1 cellular context compared by ENCODE assay signal in the genomic region with DNA sequence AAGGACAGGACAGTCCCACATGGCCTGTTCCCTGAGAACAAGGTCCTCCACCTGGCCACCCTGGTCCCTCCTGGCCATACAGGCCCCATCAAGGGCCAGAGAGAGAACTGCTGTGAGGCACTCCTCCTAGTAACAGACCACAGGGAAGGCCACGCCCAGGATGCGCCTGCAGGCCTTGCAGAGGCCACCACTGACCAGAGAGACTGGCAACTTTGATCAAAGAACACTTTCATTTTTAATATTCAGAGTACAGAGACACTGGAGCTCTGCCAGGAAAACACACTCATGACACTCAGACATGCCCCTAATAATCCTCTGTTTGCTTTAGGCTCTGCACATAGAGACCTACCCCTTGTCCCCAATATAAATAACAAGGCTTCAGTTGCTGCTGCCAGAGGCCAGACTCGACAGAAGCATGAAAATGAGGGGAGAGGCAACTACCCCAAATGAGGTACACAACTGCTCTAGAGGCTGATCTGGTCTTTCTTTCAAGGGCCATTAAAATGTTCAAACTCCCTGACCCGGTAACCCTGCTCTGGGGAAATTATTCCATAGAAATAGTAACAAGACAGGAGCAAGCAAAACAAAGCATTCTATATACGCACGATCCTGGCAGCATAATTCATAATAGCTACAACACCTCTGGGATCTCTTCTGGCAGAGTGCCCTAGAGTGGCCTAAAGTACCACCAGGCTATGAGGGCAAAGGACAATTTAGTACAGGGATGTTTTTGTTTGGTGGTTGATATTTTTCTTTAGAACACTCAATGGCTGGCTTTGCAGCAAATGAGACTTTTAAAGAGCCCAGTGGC.
TF ChIP-seq lines count a peak whose summit lies in the region.

No MANE protein-coding gene starts in this region.

TF ChIP-seq in HepG2, 621 proteins besides CTCF, POLR2A, EP300 and RAD21 (continues in another document):
- TF ChIP-seq ATM (IDR thresholded peaks at IDR 0.05; ENCODE audit: borderline replicate concordance) (no peak), BCL6 (CRISPR knock-in tag; IDR thresholded peaks at IDR 0.05) (peak; percentile 39; the same call in 1 of the 2 replicates), SALL1 (CRISPR knock-in tag; IDR thresholded peaks at IDR 0.05) (peak; percentile 75; the same call in 1 of the 2 replicates), RARA (CRISPR knock-in tag; IDR thresholded peaks at IDR 0.05) (peak; percentile 71), SOX6 (IDR thresholded peaks at IDR 0.05) (no peak), SOX6 (CRISPR knock-in tag; IDR thresholded peaks at IDR 0.05) (0 out of 2 replicates have a peak, but pooled peaks have one; percentile 12), TAF1 (CRISPR knock-in tag; IDR thresholded peaks at IDR 0.05) (0 out of 2 replicates have a peak, but pooled peaks have one; percentile 4), KLF13 (CRISPR knock-in tag; IDR thresholded peaks at IDR 0.05) (no peak), ZNF550 (CRISPR knock-in tag; IDR thresholded peaks at IDR 0.05; ENCODE audit: borderline replicate concordance) (no peak), MXI1 (IDR thresholded peaks at IDR 0.05; ENCODE audit: borderline replicate concordance, low read depth, low read length) (no peak), FOXJ3 (CRISPR knock-in tag; IDR thresholded peaks at IDR 0.05; ENCODE audit: borderline replicate concordance) (peak; percentile 51; the same call in 1 of the 2 replicates), ZBTB42 (CRISPR knock-in tag; IDR thresholded peaks at IDR 0.05) (no peak), RFXAP (CRISPR knock-in tag; IDR thresholded peaks at IDR 0.05; ENCODE audit: borderline replicate concordance) (0 out of 2 replicates have a peak, but pooled peaks have one; percentile 35), ZNF891 (CRISPR knock-in tag; IDR thresholded peaks at IDR 0.05) (no peak), PITX1 (CRISPR knock-in tag; IDR thresholded peaks at IDR 0.05) (peak; percentile 81), SOX5 (CRISPR knock-in tag; IDR thresholded peaks at IDR 0.05; ENCODE audit: borderline replicate concordance) (peak; percentile 28; the same call in 1 of the 2 replicates), SATB2 (CRISPR knock-in tag; IDR thresholded peaks at IDR 0.05) (0 out of 2 replicates have a peak, but pooled peaks have one; percentile 35), FOXA1 (IDR thresholded peaks at IDR 0.05) (no peak), FOXA1 (CRISPR knock-in tag; IDR thresholded peaks at IDR 0.05) (peak; percentile 53; the same call in 1 of the 2 replicates), ZNF121 (CRISPR knock-in tag; IDR thresholded peaks at IDR 0.05) (peak; percentile 60), PPARG (CRISPR knock-in tag; conservative IDR thresholded peaks at IDR 0.05) (peak; percentile 33; the same call in 1 of the 2 replicates), MED1 (CRISPR knock-in tag; IDR thresholded peaks at IDR 0.05) (peak; percentile 45; the same call in 1 of the 2 replicates)
- TF ChIP-seq, protein P1, sequence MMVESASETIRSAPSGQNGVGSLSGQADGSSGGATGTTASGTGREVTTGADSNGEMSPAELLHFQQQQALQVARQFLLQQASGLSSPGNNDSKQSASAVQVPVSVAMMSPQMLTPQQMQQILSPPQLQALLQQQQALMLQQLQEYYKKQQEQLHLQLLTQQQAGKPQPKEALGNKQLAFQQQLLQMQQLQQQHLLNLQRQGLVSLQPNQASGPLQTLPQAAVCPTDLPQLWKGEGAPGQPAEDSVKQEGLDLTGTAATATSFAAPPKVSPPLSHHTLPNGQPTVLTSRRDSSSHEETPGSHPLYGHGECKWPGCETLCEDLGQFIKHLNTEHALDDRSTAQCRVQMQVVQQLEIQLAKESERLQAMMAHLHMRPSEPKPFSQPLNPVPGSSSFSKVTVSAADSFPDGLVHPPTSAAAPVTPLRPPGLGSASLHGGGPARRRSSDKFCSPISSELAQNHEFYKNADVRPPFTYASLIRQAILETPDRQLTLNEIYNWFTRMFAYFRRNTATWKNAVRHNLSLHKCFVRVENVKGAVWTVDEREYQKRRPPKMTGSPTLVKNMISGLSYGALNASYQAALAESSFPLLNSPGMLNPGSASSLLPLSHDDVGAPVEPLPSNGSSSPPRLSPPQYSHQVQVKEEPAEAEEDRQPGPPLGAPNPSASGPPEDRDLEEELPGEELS (CRISPR knock-in tag; IDR thresholded peaks at IDR 0.05) = peak; percentile 38; the same call in 1 of the 2 replicates
- TF ChIP-seq, protein P2, sequence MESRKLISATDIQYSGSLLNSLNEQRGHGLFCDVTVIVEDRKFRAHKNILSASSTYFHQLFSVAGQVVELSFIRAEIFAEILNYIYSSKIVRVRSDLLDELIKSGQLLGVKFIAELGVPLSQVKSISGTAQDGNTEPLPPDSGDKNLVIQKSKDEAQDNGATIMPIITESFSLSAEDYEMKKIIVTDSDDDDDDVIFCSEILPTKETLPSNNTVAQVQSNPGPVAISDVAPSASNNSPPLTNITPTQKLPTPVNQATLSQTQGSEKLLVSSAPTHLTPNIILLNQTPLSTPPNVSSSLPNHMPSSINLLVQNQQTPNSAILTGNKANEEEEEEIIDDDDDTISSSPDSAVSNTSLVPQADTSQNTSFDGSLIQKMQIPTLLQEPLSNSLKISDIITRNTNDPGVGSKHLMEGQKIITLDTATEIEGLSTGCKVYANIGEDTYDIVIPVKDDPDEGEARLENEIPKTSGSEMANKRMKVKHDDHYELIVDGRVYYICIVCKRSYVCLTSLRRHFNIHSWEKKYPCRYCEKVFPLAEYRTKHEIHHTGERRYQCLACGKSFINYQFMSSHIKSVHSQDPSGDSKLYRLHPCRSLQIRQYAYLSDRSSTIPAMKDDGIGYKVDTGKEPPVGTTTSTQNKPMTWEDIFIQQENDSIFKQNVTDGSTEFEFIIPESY (CRISPR knock-in tag; IDR thresholded peaks at IDR 0.05) = peak; percentile 69; the same call in 1 of the 2 replicates
- TF ChIP-seq, protein P3, sequence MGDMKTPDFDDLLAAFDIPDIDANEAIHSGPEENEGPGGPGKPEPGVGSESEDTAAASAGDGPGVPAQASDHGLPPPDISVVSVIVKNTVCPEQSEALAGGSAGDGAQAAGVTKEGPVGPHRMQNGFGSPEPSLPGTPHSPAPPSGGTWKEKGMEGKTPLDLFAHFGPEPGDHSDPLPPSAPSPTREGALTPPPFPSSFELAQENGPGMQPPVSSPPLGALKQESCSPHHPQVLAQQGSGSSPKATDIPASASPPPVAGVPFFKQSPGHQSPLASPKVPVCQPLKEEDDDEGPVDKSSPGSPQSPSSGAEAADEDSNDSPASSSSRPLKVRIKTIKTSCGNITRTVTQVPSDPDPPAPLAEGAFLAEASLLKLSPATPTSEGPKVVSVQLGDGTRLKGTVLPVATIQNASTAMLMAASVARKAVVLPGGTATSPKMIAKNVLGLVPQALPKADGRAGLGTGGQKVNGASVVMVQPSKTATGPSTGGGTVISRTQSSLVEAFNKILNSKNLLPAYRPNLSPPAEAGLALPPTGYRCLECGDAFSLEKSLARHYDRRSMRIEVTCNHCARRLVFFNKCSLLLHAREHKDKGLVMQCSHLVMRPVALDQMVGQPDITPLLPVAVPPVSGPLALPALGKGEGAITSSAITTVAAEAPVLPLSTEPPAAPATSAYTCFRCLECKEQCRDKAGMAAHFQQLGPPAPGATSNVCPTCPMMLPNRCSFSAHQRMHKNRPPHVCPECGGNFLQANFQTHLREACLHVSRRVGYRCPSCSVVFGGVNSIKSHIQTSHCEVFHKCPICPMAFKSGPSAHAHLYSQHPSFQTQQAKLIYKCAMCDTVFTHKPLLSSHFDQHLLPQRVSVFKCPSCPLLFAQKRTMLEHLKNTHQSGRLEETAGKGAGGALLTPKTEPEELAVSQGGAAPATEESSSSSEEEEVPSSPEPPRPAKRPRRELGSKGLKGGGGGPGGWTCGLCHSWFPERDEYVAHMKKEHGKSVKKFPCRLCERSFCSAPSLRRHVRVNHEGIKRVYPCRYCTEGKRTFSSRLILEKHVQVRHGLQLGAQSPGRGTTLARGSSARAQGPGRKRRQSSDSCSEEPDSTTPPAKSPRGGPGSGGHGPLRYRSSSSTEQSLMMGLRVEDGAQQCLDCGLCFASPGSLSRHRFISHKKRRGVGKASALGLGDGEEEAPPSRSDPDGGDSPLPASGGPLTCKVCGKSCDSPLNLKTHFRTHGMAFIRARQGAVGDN (CRISPR knock-in tag; IDR thresholded peaks at IDR 0.05) = peak; percentile 55
- TF ChIP-seq, protein P4, sequence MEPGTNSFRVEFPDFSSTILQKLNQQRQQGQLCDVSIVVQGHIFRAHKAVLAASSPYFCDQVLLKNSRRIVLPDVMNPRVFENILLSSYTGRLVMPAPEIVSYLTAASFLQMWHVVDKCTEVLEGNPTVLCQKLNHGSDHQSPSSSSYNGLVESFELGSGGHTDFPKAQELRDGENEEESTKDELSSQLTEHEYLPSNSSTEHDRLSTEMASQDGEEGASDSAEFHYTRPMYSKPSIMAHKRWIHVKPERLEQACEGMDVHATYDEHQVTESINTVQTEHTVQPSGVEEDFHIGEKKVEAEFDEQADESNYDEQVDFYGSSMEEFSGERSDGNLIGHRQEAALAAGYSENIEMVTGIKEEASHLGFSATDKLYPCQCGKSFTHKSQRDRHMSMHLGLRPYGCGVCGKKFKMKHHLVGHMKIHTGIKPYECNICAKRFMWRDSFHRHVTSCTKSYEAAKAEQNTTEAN (CRISPR knock-in tag; conservative IDR thresholded peaks at IDR 0.05) = peak; percentile 94
- TF ChIP-seq, protein P5, sequence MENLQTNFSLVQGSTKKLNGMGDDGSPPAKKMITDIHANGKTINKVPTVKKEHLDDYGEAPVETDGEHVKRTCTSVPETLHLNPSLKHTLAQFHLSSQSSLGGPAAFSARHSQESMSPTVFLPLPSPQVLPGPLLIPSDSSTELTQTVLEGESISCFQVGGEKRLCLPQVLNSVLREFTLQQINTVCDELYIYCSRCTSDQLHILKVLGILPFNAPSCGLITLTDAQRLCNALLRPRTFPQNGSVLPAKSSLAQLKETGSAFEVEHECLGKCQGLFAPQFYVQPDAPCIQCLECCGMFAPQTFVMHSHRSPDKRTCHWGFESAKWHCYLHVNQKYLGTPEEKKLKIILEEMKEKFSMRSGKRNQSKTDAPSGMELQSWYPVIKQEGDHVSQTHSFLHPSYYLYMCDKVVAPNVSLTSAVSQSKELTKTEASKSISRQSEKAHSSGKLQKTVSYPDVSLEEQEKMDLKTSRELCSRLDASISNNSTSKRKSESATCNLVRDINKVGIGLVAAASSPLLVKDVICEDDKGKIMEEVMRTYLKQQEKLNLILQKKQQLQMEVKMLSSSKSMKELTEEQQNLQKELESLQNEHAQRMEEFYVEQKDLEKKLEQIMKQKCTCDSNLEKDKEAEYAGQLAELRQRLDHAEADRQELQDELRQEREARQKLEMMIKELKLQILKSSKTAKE (CRISPR knock-in tag; IDR thresholded peaks at IDR 0.05; ENCODE audit: borderline replicate concordance) = peak; percentile 38; the same call in 1 of the 2 replicates
- TF ChIP-seq, protein P6, sequence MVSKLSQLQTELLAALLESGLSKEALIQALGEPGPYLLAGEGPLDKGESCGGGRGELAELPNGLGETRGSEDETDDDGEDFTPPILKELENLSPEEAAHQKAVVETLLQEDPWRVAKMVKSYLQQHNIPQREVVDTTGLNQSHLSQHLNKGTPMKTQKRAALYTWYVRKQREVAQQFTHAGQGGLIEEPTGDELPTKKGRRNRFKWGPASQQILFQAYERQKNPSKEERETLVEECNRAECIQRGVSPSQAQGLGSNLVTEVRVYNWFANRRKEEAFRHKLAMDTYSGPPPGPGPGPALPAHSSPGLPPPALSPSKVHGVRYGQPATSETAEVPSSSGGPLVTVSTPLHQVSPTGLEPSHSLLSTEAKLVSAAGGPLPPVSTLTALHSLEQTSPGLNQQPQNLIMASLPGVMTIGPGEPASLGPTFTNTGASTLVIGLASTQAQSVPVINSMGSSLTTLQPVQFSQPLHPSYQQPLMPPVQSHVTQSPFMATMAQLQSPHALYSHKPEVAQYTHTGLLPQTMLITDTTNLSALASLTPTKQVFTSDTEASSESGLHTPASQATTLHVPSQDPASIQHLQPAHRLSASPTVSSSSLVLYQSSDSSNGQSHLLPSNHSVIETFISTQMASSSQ (IDR thresholded peaks at IDR 0.05; ENCODE audit: low read depth) = no peak
- TF ChIP-seq, protein P6 (CRISPR knock-in tag; IDR thresholded peaks at IDR 0.05; ENCODE audit: borderline replicate concordance) = 0 out of 2 replicates have a peak, but pooled peaks have one; percentile 20
- TF ChIP-seq, protein P7, sequence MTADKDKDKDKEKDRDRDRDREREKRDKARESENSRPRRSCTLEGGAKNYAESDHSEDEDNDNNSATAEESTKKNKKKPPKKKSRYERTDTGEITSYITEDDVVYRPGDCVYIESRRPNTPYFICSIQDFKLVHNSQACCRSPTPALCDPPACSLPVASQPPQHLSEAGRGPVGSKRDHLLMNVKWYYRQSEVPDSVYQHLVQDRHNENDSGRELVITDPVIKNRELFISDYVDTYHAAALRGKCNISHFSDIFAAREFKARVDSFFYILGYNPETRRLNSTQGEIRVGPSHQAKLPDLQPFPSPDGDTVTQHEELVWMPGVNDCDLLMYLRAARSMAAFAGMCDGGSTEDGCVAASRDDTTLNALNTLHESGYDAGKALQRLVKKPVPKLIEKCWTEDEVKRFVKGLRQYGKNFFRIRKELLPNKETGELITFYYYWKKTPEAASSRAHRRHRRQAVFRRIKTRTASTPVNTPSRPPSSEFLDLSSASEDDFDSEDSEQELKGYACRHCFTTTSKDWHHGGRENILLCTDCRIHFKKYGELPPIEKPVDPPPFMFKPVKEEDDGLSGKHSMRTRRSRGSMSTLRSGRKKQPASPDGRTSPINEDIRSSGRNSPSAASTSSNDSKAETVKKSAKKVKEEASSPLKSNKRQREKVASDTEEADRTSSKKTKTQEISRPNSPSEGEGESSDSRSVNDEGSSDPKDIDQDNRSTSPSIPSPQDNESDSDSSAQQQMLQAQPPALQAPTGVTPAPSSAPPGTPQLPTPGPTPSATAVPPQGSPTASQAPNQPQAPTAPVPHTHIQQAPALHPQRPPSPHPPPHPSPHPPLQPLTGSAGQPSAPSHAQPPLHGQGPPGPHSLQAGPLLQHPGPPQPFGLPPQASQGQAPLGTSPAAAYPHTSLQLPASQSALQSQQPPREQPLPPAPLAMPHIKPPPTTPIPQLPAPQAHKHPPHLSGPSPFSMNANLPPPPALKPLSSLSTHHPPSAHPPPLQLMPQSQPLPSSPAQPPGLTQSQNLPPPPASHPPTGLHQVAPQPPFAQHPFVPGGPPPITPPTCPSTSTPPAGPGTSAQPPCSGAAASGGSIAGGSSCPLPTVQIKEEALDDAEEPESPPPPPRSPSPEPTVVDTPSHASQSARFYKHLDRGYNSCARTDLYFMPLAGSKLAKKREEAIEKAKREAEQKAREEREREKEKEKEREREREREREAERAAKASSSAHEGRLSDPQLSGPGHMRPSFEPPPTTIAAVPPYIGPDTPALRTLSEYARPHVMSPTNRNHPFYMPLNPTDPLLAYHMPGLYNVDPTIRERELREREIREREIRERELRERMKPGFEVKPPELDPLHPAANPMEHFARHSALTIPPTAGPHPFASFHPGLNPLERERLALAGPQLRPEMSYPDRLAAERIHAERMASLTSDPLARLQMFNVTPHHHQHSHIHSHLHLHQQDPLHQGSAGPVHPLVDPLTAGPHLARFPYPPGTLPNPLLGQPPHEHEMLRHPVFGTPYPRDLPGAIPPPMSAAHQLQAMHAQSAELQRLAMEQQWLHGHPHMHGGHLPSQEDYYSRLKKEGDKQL (CRISPR knock-in tag; IDR thresholded peaks at IDR 0.05; ENCODE audit: low read depth) = no peak
